In genomic region chr16:782766-783403, GRCh38 we compare ENCODE assay signal across 19 cellular contexts. TPM values are rescaled to one million over a fixed set of nuclear protein-coding genes. Genes with fewer than 3 reads are reported as not detected.
DNase-seq lines count a peak whose midpoint lies in the region; ATAC-seq, FAIRE-seq and TF ChIP-seq lines count a peak whose summit lies in the region.
"Had no signal": no experiment of that assay in that cellular context is flagged by ENCODE, and none has a peak within 500 bp of the region (broad histone marks: within the 10 kb centered on the region; RNA-seq: fewer than 3 reads in every experiment).

No MANE protein-coding gene starts in this region.

- H3K9ac ChIP-seq in PC-3 (ENCODE audit: low read length), result no peak overlapping the region

- FAIRE-seq in RCC 7860 (lab: Jason Lieb, UNC), result no peak
- FAIRE-seq: G401.6, pancreas, urothelium cell line had no signal

- no TSS peak for BruUV-seq in PC-3 (replicated peaks; lab: Mats Ljungman, UMichigan)

- peak overlapping the region; percentile 38; the same call in 1 of the 2 replicates for H3K4me3 ChIP-seq in PC-3 (ENCODE audit: low read length)
- H3K4me3 ChIP-seq: pancreas, PC-9, skin epidermis had no signal

- no peak overlapping the region for H2AFZ ChIP-seq in PC-3 (ENCODE audit: low read length)
- H2AFZ ChIP-seq: PC-9 had no signal

- H3K4me2 ChIP-seq in PC-3 (ENCODE audit: low read length), result peak overlapping the region; percentile 74
- H3K4me2 ChIP-seq: PC-9 had no signal

- H3K27me3 ChIP-seq in PC-3 (ENCODE audit: low read length), result no peaks in the 10 kb centered on the region
- H3K27me3 ChIP-seq: brain microvascular endothelial cell, pancreas had no signal

- H3K9me2 ChIP-seq in PC-3 (replicated peaks; ENCODE audit: low read length), result no peaks in the 10 kb centered on the region

- intact Hi-C loops in PC-3 (cut with micrococcal nuclease), result loop anchor here (5.0 to 10.0 kb wide), 2 partner anchors 41 to 68 kb away; partner anchors contain the start of genes CIAO3 and METRN

- no peak for TF ChIP-seq CTCF in PC-3 (conservative IDR thresholded peaks at IDR 0.05; ENCODE audit: low read depth, low read length)

- peaks cover 13% of the 10 kb centered on the region for H3K4me1 ChIP-seq in PC-3 (ENCODE audit: insufficient read depth, low read length)

- H4K20me1 ChIP-seq in PC-3 (ENCODE audit: low read length), result no peaks in the 10 kb centered on the region

- no peak overlapping the region for H3K27ac ChIP-seq in PC-3 (ENCODE audit: low read length)
- H3K27ac ChIP-seq: brain microvascular endothelial cell, C4-2B, pancreas, PC-9 had no signal

- H3K79me2 ChIP-seq in PC-3 (ENCODE audit: low read length), result peaks cover 18% of the 10 kb centered on the region

- ATAC-seq in PC-3 (peak; percentile 39), HG02852 (IDR thresholded peaks at IDR 0.05; ENCODE audit: unreplicated experiment) (no peak)
- ATAC-seq: activated CD8-positive, alpha-beta memory T cell treated with anti-CD3 and anti-CD28 coated beads, Interleukin-2, amount 10 ng/mL, durations not matched to agents 7 days and 5 days; left cardiac atrium; pancreas had no signal

- no peaks in the 10 kb centered on the region for H3K9me3 ChIP-seq in PC-3 (ENCODE audit: low read length)
- H3K9me3 ChIP-seq: pancreas had no signal

- CTCF ChIA-PET in PC-3 (lab: Charles Lee), result no interaction called here

- no peaks in the 10 kb centered on the region for H3K36me3 ChIP-seq in PC-3 (ENCODE audit: low read depth, low read length)
- H3K36me3 ChIP-seq: pancreas had no signal

- POLR2A ChIA-PET in PC-3 (lab: Charles Lee; ENCODE audit: unreplicated experiment), result no interaction called here

- no peaks in the 10 kb centered on the region for H3F3A ChIP-seq in PC-3 (ENCODE audit: low read length, unreplicated experiment)

- DNase-seq in D341Med (ENCODE audit: low spot score) (peak; percentile 62), NCI-H1092 (lab: John Stamatoyannopoulos, UW) (peak; percentile 56), PC-3 (peak; percentile 58), kidney glomerular epithelial cell (lab: John Stamatoyannopoulos, UW) (peak; percentile 18), RCC 7860 (ENCODE audit: low spot score) (no peak), pons (ENCODE audit: low spot score) (no peak)
- no peak for DNase-seq in activated effector memory CD4-positive, alpha-beta T cell treated with anti-CD3 and anti-CD28 coated beads, Interleukin-2, amount 50 U/mL, for 16 hours
- DNase-seq: activated CD8-positive, alpha-beta memory T cell treated with anti-CD3 and anti-CD28 coated beads, Interleukin-2, amount 10 ng/mL, durations not matched to agents 7 days and 5 days; brain microvascular endothelial cell; left cardiac atrium; NCI-H2227 treated with DMSO at 0.1 percent for 48 hours; pancreas; T-helper 1 cell had no signal

RNA-seq across cellular contexts. Expression of gene RPUSD1, which starts 5.3 kb away (rescaled TPM):
- total RNA-seq in PC-3 (2014; rRNA removed), result 72.6 and 93.7 TPM in 2 replicates

RNA-seq across cellular contexts. Expression of gene CHTF18, which starts 5.5 kb away (rescaled TPM):
- 79.0 and 107 TPM in 2 replicates for total RNA-seq in PC-3 (2014; rRNA removed)

RNA-seq across cellular contexts. Expression of gene GNG13, which starts 17.6 kb away (rescaled TPM):
- not detected in 2 replicates for total RNA-seq in PC-3 (2014; rRNA removed)
- total RNA-seq: activated CD8-positive, alpha-beta memory T cell treated with anti-CD3 and anti-CD28 coated beads, Interleukin-2, amount 10 ng/mL, durations not matched to agents 7 days and 5 days; left cardiac atrium; pancreas; PC-9 had no signal

RNA-seq across cellular contexts. Expression of gene MSLN, which starts 22.4 kb away (rescaled TPM):
- 0.73 and 4.7 TPM in 2 replicates for total RNA-seq in PC-3 (2014; rRNA removed)
- total RNA-seq: activated CD8-positive, alpha-beta memory T cell treated with anti-CD3 and anti-CD28 coated beads, Interleukin-2, amount 10 ng/mL, durations not matched to agents 7 days and 5 days had no signal

RNA-seq across cellular contexts. Expression of gene CIAO3, which starts 42.1 kb away (rescaled TPM):
- 46.1 and 62.5 TPM in 2 replicates for total RNA-seq in PC-3 (2014; rRNA removed)

Comparison
In these comparisons a context has a peak if more than half of its experiments do, and no peak if none do; other contexts are left out.
1. DNase-seq: peak in D341Med (single experiment), NCI-H1092 (single experiment), PC-3 (single experiment) and kidney glomerular epithelial cell (single experiment); none in RCC 7860 (single experiment), activated effector memory CD4-positive, alpha-beta T cell treated with anti-CD3 and anti-CD28 coated beads, Interleukin-2, amount 50 U/mL, for 16 hours (single experiment) and pons (single experiment).